In genomic region chr1:183512450-183512849, GRCh38 we compare ENCODE assay signal across 29 cellular contexts.
"Had no signal": no experiment of that assay in that cellular context is flagged by ENCODE, and none has a peak within 500 bp of the region (broad histone marks: within the 10 kb centered on the region; RNA-seq: fewer than 3 reads in every experiment).

No MANE protein-coding gene starts in this region.

- H3K9me3 Mint-ChIP-seq: activated T-cell treated with anti-CD3 and anti-CD28 coated beads, Interleukin-2, amount 50 U/mL, for 24 hours; neural progenitor cell; stimulated activated memory B cell treated with anti-CD40 and anti-IgM and Interleukin-4, amounts not matched to agents 10 μg/mL and 1 μg/mL and 100 μg/mL, for 72 hours; stimulated activated naive CD8-positive, alpha-beta T cell treated with anti-CD3 and anti-CD28 coated beads, Interleukin-15, amount 100 ng/mL, for 72 hours; type B pancreatic cell had no signal

- H3K9me3 ChIP-seq: esophagus muscularis mucosa, heart right ventricle, right atrium auricular region, vagina had no signal

- H3K27me3 Mint-ChIP-seq: activated T-cell treated with anti-CD3 and anti-CD28 coated beads, Interleukin-2, amount 50 U/mL, for 24 hours; stimulated activated memory B cell treated with anti-CD40 and anti-IgM and Interleukin-4, amounts not matched to agents 10 μg/mL and 1 μg/mL and 100 μg/mL, for 72 hours; stimulated activated naive CD8-positive, alpha-beta T cell treated with anti-CD3 and anti-CD28 coated beads, Interleukin-15, amount 100 ng/mL, for 72 hours; type B pancreatic cell had no signal

- H3K4me3 Mint-ChIP-seq: activated T-cell treated with anti-CD3 and anti-CD28 coated beads, Interleukin-2, amount 50 U/mL, for 24 hours; neural progenitor cell; stimulated activated memory B cell treated with anti-CD40 and anti-IgM and Interleukin-4, amounts not matched to agents 10 μg/mL and 1 μg/mL and 100 μg/mL, for 72 hours; stimulated activated naive CD8-positive, alpha-beta T cell treated with anti-CD3 and anti-CD28 coated beads, Interleukin-15, amount 100 ng/mL, for 72 hours; type B pancreatic cell had no signal

- H3K4me1 Mint-ChIP-seq: stimulated activated naive CD8-positive, alpha-beta T cell treated with anti-CD3 and anti-CD28 coated beads, Interleukin-15, amount 100 ng/mL, for 72 hours had no signal

- DNase-seq: activated CD4-positive, alpha-beta T cell treated with anti-CD3 and anti-CD28 coated beads for 48 hours; activated CD4-positive, alpha-beta T cell treated with anti-CD3 and anti-CD28 coated beads, Interleukin-2, amount 50 U/mL, for 48 hours; activated CD8-positive, alpha-beta memory T cell treated with anti-CD3 and anti-CD28 coated beads, Interleukin-2, amount 50 U/mL, for 48 hours; activated gamma-delta T cell treated with Interleukin-2 at 50 U/mL for 16 hours; activated naive CD4-positive, alpha-beta T cell treated with anti-CD3 and anti-CD28 coated beads, Interleukin-2, amount 50 U/mL, for 16 hours; activated T-cell treated with anti-CD3 and anti-CD28 coated beads, Interleukin-2, amount 50 U/mL, for 24 hours; dermis blood vessel endothelial cell; effector CD4-positive, alpha-beta T cell; foreskin keratinocyte; heart right ventricle; kidney glomerular epithelial cell; occipital lobe; stimulated activated CD4-positive, alpha-beta T cell treated with anti-CD3 and anti-CD28 coated beads, Interleukin-1b, Interleukin-23, amount 100 ng/mL, for 48 hours; stimulated activated CD4-positive, alpha-beta T cell treated with anti-CD3 and anti-CD28 coated beads, Interleukin-4, amount 100 ng/mL, for 4 hours; stimulated activated CD8-positive, alpha-beta memory T cell treated with anti-CD3 and anti-CD28 coated beads, Interleukin-4, amount 100 ng/mL, for 48 hours; stimulated activated naive CD8-positive, alpha-beta T cell treated with anti-CD3 and anti-CD28 coated beads, Interleukin-15, amount 100 ng/mL, for 72 hours; substantia nigra; T-helper 1 cell had no signal

- H3K27ac ChIP-seq: esophagus muscularis mucosa, foreskin keratinocyte, heart right ventricle, neural progenitor cell, right atrium auricular region, vagina, VCaP had no signal

- ATAC-seq: activated CD4-positive, CD25-positive, alpha-beta regulatory T cell treated with anti-CD3 and anti-CD28 coated beads, Interleukin-2, amount 50 U/mL, for 24 hours; foreskin keratinocyte; heart right ventricle; left lobe of liver; stimulated activated memory B cell treated with anti-CD40 and anti-IgM and Interleukin-4, amounts not matched to agents 10 μg/mL and 1 μg/mL and 100 μg/mL, for 72 hours; stimulated activated naive CD8-positive, alpha-beta T cell treated with anti-CD3 and anti-CD28 coated beads, Interleukin-15, amount 100 ng/mL, for 72 hours had no signal

- H3K27me3 ChIP-seq: esophagus muscularis mucosa, foreskin keratinocyte, heart right ventricle, neural progenitor cell, right atrium auricular region, vagina had no signal

- H3K4me3 ChIP-seq: esophagus muscularis mucosa, heart right ventricle, lung, neural progenitor cell, right atrium auricular region, smooth muscle cell, vagina had no signal

- H3K27ac Mint-ChIP-seq: activated T-cell treated with anti-CD3 and anti-CD28 coated beads, Interleukin-2, amount 50 U/mL, for 24 hours; neural progenitor cell; stimulated activated naive CD8-positive, alpha-beta T cell treated with anti-CD3 and anti-CD28 coated beads, Interleukin-15, amount 100 ng/mL, for 72 hours; type B pancreatic cell had no signal
